15 cellular contexts compared by ENCODE assay signal in the genomic region with DNA sequence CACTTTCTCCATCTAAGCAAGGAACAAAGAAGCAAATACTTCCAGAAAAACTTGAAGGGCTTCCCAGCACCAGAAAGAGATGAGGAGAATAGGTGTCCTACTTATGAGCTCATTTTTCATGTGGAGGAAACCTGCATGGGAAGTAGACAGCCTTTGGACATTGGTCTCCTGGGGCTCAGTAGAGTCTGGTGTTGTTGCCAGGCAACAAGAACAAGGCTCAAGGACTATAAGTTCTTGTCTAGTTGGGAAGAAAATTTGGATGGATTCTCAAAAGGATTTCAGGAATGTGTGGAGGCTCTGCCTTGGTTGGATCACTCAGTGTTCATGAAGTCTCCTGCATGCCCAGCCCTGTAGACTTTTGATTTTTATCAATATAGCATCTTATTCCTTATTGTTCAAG.
DNase-seq lines count a peak whose midpoint lies in the region; TF ChIP-seq lines count a peak whose summit lies in the region.
"Had no signal": no experiment of that assay in that cellular context is flagged by ENCODE, and none has a peak within 500 bp of the region (broad histone marks: within the 10 kb centered on the region; RNA-seq: fewer than 3 reads in every experiment).

No MANE protein-coding gene starts in this region.

- no peak for DNase-seq in Caco-2
- no peak for DNase-seq in SJCRH30
- DNase-seq in fibroblast of gingiva (ENCODE audit: low read depth): peak; percentile 22
- DNase-seq in osteoblast (ENCODE audit: insufficient read length, low spot score, missing footprints): no peak
- no peak for DNase-seq in NCI-H2196 (lab: John Stamatoyannopoulos, UW; ENCODE audit: unreplicated experiment)
- DNase-seq in NCI-H82 treated with DMSO at 0.1 percent for 48 hours (lab: John Stamatoyannopoulos, UW; ENCODE audit: unreplicated experiment): no peak
- no peak for DNase-seq in anterior cingulate cortex (lab: John Stamatoyannopoulos, UW)
- DNase-seq in NCI-H2227 treated with DMSO at 0.1 percent for 48 hours (lab: John Stamatoyannopoulos, UW): no peak
- DNase-seq: activated gamma-delta T cell treated with Interleukin-2 at 50 U/mL for 16 hours; effector memory CD4-positive, alpha-beta T cell; naive B cell; NCI-H1436 treated with DMSO at 0.1 percent for 48 hours; NCI-H524; T-helper 1 cell had no signal

- no peak overlapping the region for H3K4me3 Mint-ChIP-seq in Caco-2 (ENCODE audit: unreplicated experiment)
- H3K4me3 Mint-ChIP-seq: WTC11 had no signal

- POLR2A ChIA-PET in Caco-2 (lab: Charles Lee): interaction anchor here (0.6 kb wide), 1 partner anchor 1110 kb away, joined by 3 read pairs; no protein-coding TSS in a partner anchor

- no peak overlapping the region for H2AFZ ChIP-seq in osteoblast (ENCODE audit: low read length)

- peaks cover 50% of the 10 kb centered on the region for H3K4me1 ChIP-seq in Caco-2
- H3K4me1 ChIP-seq in SJCRH30: peaks cover 40% of the 10 kb centered on the region
- H3K4me1 ChIP-seq in osteoblast (ENCODE audit: insufficient read depth, low read length): peaks cover 34% of the 10 kb centered on the region

- H3K27ac Mint-ChIP-seq in Caco-2 (ENCODE audit: unreplicated experiment): peak overlapping the region; percentile 1
- H3K27ac Mint-ChIP-seq: WTC11 had no signal

- H3K4me3 ChIP-seq in Caco-2 (ENCODE audit: low read depth, low read length) (no peak overlapping the region), SJCRH30 (no peak overlapping the region), osteoblast (ENCODE audit: insufficient read depth, low read length) (no peak overlapping the region)

- intact Hi-C loops in Caco-2 (cut with micrococcal nuclease; ENCODE audit: unreplicated experiment): no loop called here

- H3K4me2 ChIP-seq in osteoblast (ENCODE audit: insufficient read depth, low read length): no peak overlapping the region

- TF ChIP-seq CTCF in Caco-2 (IDR thresholded peaks at IDR 0.05; ENCODE audit: insufficient read depth in 1 of 2, low read depth in 1 of 2, low read length in 1 of 2, severe bottlenecking in 1 of 2, unreplicated experiment in 1 of 2): no peak
- no peak for TF ChIP-seq CTCF in osteoblast (IDR thresholded peaks at IDR 0.05; ENCODE audit: extremely low read depth, low read depth, low read length)

- H3K27me3 ChIP-seq in Caco-2 (replicated peaks; ENCODE audit: control insufficient read depth, insufficient read depth, low read length) (no peaks in the 10 kb centered on the region), SJCRH30 (no peaks in the 10 kb centered on the region), osteoblast (ENCODE audit: insufficient read depth, low read length) (no peaks in the 10 kb centered on the region)

- H3K27me3 Mint-ChIP-seq in Caco-2 (ENCODE audit: insufficient read depth, unreplicated experiment): no peaks in the 10 kb centered on the region
- H3K27me3 Mint-ChIP-seq: naive B cell had no signal

- H3K36me3 Mint-ChIP-seq in Caco-2 (ENCODE audit: insufficient read depth, unreplicated experiment): peaks cover 17% of the 10 kb centered on the region
- H3K36me3 Mint-ChIP-seq: WTC11 had no signal

- peaks cover 15% of the 10 kb centered on the region for H3K9me3 Mint-ChIP-seq in Caco-2 (ENCODE audit: unreplicated experiment)
- H3K9me3 Mint-ChIP-seq: naive B cell, WTC11 had no signal

- peaks cover 6% of the 10 kb centered on the region for H4K20me1 ChIP-seq in osteoblast (ENCODE audit: insufficient read depth, low read length)

- BruUV-seq in Caco-2 (replicated peaks; lab: Mats Ljungman, UMichigan): no TSS peak

- H3K4me1 Mint-ChIP-seq in Caco-2 (ENCODE audit: low read depth, unreplicated experiment): peaks cover 31% of the 10 kb centered on the region

- H3K9me3 ChIP-seq in Caco-2 (no peaks in the 10 kb centered on the region), SJCRH30 (replicated peaks) (no peaks in the 10 kb centered on the region), osteoblast (ENCODE audit: low read depth, low read length) (no peaks in the 10 kb centered on the region)

- peaks cover 20% of the 10 kb centered on the region for H3K79me2 ChIP-seq in osteoblast (ENCODE audit: insufficient read depth, low read length)

- H3K36me3 ChIP-seq in Caco-2 (ENCODE audit: control insufficient read depth, insufficient read depth, low read length) (no peaks in the 10 kb centered on the region), SJCRH30 (no peaks in the 10 kb centered on the region), osteoblast (ENCODE audit: insufficient read depth, low read length) (no peaks in the 10 kb centered on the region)

- H3K27ac ChIP-seq in SJCRH30: peak overlapping the region; percentile 97
- H3K27ac ChIP-seq in osteoblast (ENCODE audit: low read depth, low read length): peak overlapping the region; percentile 76

- CTCF ChIA-PET in Caco-2 (lab: Charles Lee): no interaction called here
